ENCODE assay signal across 8 cellular contexts in genomic region chr5:126778675-126779403, GRCh38. TPM values are rescaled to one million over a fixed set of nuclear protein-coding genes. Genes with fewer than 3 reads are reported as not detected.
DNase-seq lines count a peak whose midpoint lies in the region; ATAC-seq and TF ChIP-seq lines count a peak whose summit lies in the region.

No MANE protein-coding gene starts in this region.

- CTCF ChIA-PET in activated CD4-positive, alpha-beta memory T cell treated with anti-CD3 and anti-CD28 coated beads, Interleukin-2, amount 10 ng/mL, durations not matched to agents 7 days and 5 days (lab: Charles Lee), result interaction anchor here (0.8 to 8.1 kb wide), 34 partner anchors 10 to 720 kb away, joined by 3 to 233 read pairs (median 6); partner anchors contain the start of genes C5orf63 and PHAX

- peak overlapping the region; percentile 94 for H3K27ac Mint-ChIP-seq in activated CD4-positive, alpha-beta memory T cell treated with anti-CD3 and anti-CD28 coated beads, Interleukin-2, amount 10 ng/mL, durations not matched to agents 7 days and 5 days

- peak overlapping the region; percentile 100 for H3K9ac ChIP-seq in DND-41 (ENCODE audit: low read depth, low read length)

- H3K36me3 Mint-ChIP-seq in activated CD4-positive, alpha-beta memory T cell treated with anti-CD3 and anti-CD28 coated beads, Interleukin-2, amount 10 ng/mL, durations not matched to agents 7 days and 5 days (ENCODE audit: low read depth), result peaks cover 48% of the 10 kb centered on the region

- H3K9me3 ChIP-seq in DND-41 (ENCODE audit: insufficient read depth, low read length, severe bottlenecking), result no peaks in the 10 kb centered on the region
- H3K9me3 ChIP-seq in iPS-18c (ENCODE audit: control insufficient read depth, insufficient read depth, low read length), result no peaks in the 10 kb centered on the region

- POLR2A ChIA-PET in activated CD4-positive, alpha-beta memory T cell treated with anti-CD3 and anti-CD28 coated beads, Interleukin-2, amount 10 ng/mL, durations not matched to agents 7 days and 5 days (lab: Charles Lee), result interaction anchor here (0.5 to 8.8 kb wide), 42 partner anchors 8 to 1305 kb away, joined by 3 to 377 read pairs (median 8); partner anchors contain the start of genes GRAMD2B, MARCHF3, PHAX and SLC12A2

- H3K4me1 ChIP-seq in DND-41 (ENCODE audit: insufficient read depth, low read length), result peaks cover 54% of the 10 kb centered on the region

- H3K27me3 ChIP-seq in DND-41 (ENCODE audit: insufficient read depth, low read length, poor library complexity), result no peaks in the 10 kb centered on the region

- peaks cover 44% of the 10 kb centered on the region for H3K4me1 Mint-ChIP-seq in activated CD4-positive, alpha-beta memory T cell treated with anti-CD3 and anti-CD28 coated beads, Interleukin-2, amount 10 ng/mL, durations not matched to agents 7 days and 5 days

- H3K36me3 ChIP-seq in DND-41 (ENCODE audit: insufficient read depth, low read length), result peaks cover 49% of the 10 kb centered on the region

- peak overlapping the region; percentile 89 for H3K27ac ChIP-seq in DND-41 (ENCODE audit: low read length)
- H3K27ac ChIP-seq in substantia nigra (ENCODE audit: low read depth, low read length, poor library complexity, severe bottlenecking), result peak overlapping the region; percentile 63

- H3K9me3 Mint-ChIP-seq in activated CD4-positive, alpha-beta memory T cell treated with anti-CD3 and anti-CD28 coated beads, Interleukin-2, amount 10 ng/mL, durations not matched to agents 7 days and 5 days, result no peaks in the 10 kb centered on the region

- peaks cover 52% of the 10 kb centered on the region for H4K20me1 ChIP-seq in DND-41 (ENCODE audit: insufficient read depth, low read length)

- ATAC-seq in DND-41 (ENCODE audit: insufficient read depth, low read depth), result no peak; the same call in 2 of the 3 replicates
- ATAC-seq in HG02759 (IDR thresholded peaks at IDR 0.05; ENCODE audit: unreplicated experiment), result peak; percentile 3

- H3K4me2 ChIP-seq in DND-41 (ENCODE audit: insufficient read depth, low read length), result peak overlapping the region; percentile 72

- peak overlapping the region; percentile 23; the same call in 1 of the 2 replicates for H2AFZ ChIP-seq in DND-41 (ENCODE audit: low read depth, low read length)

- peak overlapping the region; percentile 74 to 78 for H3K4me3 ChIP-seq in DND-41 (ENCODE audit: low read depth in 1 of 2, low read length in 2 of 2)
- H3K4me3 ChIP-seq in iPS-18c (ENCODE audit: insufficient read depth, low read depth, low read length), result peak overlapping the region; percentile 98

- peaks cover 76% of the 10 kb centered on the region for H3K79me2 ChIP-seq in DND-41 (ENCODE audit: insufficient read depth, low read length)

- no peak for TF ChIP-seq CTCF in DND-41 (IDR thresholded peaks at IDR 0.05; ENCODE audit: borderline replicate concordance, extremely low read depth, low read length, poor library complexity, severe bottlenecking)

- H3K4me3 Mint-ChIP-seq in activated CD4-positive, alpha-beta memory T cell treated with anti-CD3 and anti-CD28 coated beads, Interleukin-2, amount 10 ng/mL, durations not matched to agents 7 days and 5 days, result peak overlapping the region; percentile 95

- DNase-seq in DND-41, result no peak
- no peak for DNase-seq in activated CD4-positive, alpha-beta memory T cell treated with anti-CD3 and anti-CD28 coated beads, Interleukin-2, amount 10 ng/mL, durations not matched to agents 7 days and 5 days
- peak in 1 of 49 donors; percentile 55 for DNase-seq in substantia nigra (lab: John Stamatoyannopoulos, UW)
- no peak for DNase-seq in NCI-H510A treated with DMSO at 0.1 percent for 48 hours (lab: John Stamatoyannopoulos, UW)
- no peak for DNase-seq in kidney glomerular epithelial cell (lab: John Stamatoyannopoulos, UW)
- no peak for DNase-seq in HCEC 1CT

- H3K27me3 Mint-ChIP-seq in activated CD4-positive, alpha-beta memory T cell treated with anti-CD3 and anti-CD28 coated beads, Interleukin-2, amount 10 ng/mL, durations not matched to agents 7 days and 5 days, result no peaks in the 10 kb centered on the region

RNA-seq across cellular contexts. Expression of gene LMNB1, which starts 1.9 kb away (rescaled TPM):
- total RNA-seq in activated CD4-positive, alpha-beta memory T cell treated with anti-CD3 and anti-CD28 coated beads, Interleukin-2, amount 10 ng/mL, durations not matched to agents 7 days and 5 days, result 100 to 1,000 TPM; 291 to 296 TPM
